Comparison of ENCODE assay signal across 8 cellular contexts in the genomic region with DNA sequence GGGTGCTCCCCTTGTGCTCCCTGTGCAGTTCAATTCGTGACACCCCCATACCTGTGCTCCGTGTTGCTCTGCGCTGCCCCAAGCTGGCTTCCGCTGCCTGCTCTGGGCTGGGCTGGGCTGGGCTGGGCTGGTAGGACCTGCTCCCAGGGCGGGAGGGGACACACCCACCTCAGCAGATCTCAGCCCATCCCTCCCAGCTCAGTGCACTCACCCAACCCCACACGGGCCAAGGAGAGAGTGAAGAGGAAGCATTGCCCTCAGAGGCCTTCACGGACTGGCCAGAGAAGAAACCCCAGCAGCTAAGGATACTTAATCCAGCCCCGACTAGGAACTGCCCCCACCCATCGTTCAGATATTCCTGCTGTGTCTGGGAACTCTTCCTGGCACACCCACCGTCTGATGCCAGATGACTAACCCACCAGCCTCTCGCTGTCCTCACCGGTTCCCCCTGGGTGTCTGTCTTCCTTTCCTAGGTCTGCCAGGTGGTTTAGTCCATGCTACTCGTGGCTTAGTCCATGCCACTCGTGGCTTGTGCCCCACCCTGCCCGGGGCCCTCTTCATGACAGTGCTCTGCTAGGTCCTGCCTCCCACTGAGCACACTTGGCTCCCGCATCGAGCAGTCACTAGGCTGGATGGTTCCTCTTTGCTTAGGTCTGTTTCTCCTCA. TPM values are rescaled to one million over a fixed set of nuclear protein-coding genes. Genes with fewer than 3 reads are reported as not detected.
DNase-seq lines count a peak whose midpoint lies in the region; ATAC-seq and TF ChIP-seq lines count a peak whose summit lies in the region.

Gene LPAR5 (minus strand): TSS at position 104 of the 666 bp plus-strand sequence. CDS start 14,711 bp downstream, outside the sequence.

- TF ChIP-seq EP300 in stomach (IDR thresholded peaks at IDR 0.05) = no peak

- TF ChIP-seq CTCF in hepatocyte (IDR thresholded peaks at IDR 0.05; ENCODE audit: poor library complexity) (no peak), stomach (IDR thresholded peaks at IDR 0.05) (no peak)

- DNase-seq in activated CD4-positive, alpha-beta memory T cell treated with anti-CD3 and anti-CD28 coated beads for 36 hours = peak; percentile 48
- DNase-seq in hepatocyte (ENCODE audit: low spot score) (peak; percentile 61), stomach (peak; percentile 78), NCI-H1930 (lab: John Stamatoyannopoulos, UW) (no peak)

- intact Hi-C loops in activated CD4-positive, alpha-beta memory T cell treated with anti-CD3 and anti-CD28 coated beads for 36 hours (cut with micrococcal nuclease) = no loop called here
- intact Hi-C loops in stomach (cut with DNase I; ENCODE audit: low total_unique reads) = no loop called here

- H3K4me3 Mint-ChIP-seq in activated CD4-positive, alpha-beta memory T cell treated with anti-CD3 and anti-CD28 coated beads for 36 hours = peak within 1 kb of the TSS; percentile 65

- H3K4me2 ChIP-seq in hepatocyte = peak within 1 kb of the TSS; percentile 63

- POLR2A ChIA-PET in activated CD4-positive, alpha-beta memory T cell treated with anti-CD3 and anti-CD28 coated beads for 36 hours (lab: Charles Lee) = interaction anchor here (1.1 to 1.5 kb wide), 2 partner anchors 15 to 117 kb away, joined by 3 to 4 read pairs; partner anchors contain the start of gene MLF2

- H3K4me1 ChIP-seq in hepatocyte (ENCODE audit: insufficient read depth) = peaks cover 34% of the 10 kb centered on the region
- H3K4me1 ChIP-seq in stomach = peaks cover 12 to 57% (median 19%) of the 10 kb centered on the region in 4 donors

- no peaks in the 10 kb centered on the region for H3K9me3 Mint-ChIP-seq in activated CD4-positive, alpha-beta memory T cell treated with anti-CD3 and anti-CD28 coated beads for 36 hours

- ATAC-seq in GM18505 (IDR thresholded peaks at IDR 0.05; ENCODE audit: unreplicated experiment) (no peak), HG03175 (IDR thresholded peaks at IDR 0.05; ENCODE audit: unreplicated experiment) (peak; percentile 43), GM21515 (IDR thresholded peaks at IDR 0.05; ENCODE audit: unreplicated experiment) (no peak), GM18868 (IDR thresholded peaks at IDR 0.05; ENCODE audit: unreplicated experiment) (no peak)

- H4K20me1 ChIP-seq in hepatocyte (ENCODE audit: insufficient read depth, poor library complexity, severe bottlenecking) = no peaks in the 10 kb centered on the region

- 51% methylated on average over 17 of the region's 17 CpGs for WGBS in hepatocyte (ENCODE audit: low lambda C conversion rate, missing lambda C conversion rate)
- WGBS in stomach, 5 donors = 33 to 50% (median 43%) methylated on average over 15 to 17 of the region's 17 CpGs

- peak; percentile 72 for TF ChIP-seq POLR2A in GM18505 (IDR thresholded peaks at IDR 0.05; ENCODE audit: borderline replicate concordance, extremely low read depth, insufficient read depth, insufficient read length)
- TF ChIP-seq POLR2A in stomach (IDR thresholded peaks at IDR 0.05) = no peak

- H3K4me3 ChIP-seq in hepatocyte (no peak within 1 kb of the TSS), stomach (peak within 1 kb of the TSS; percentile 18 to 32 (median 27))

- H3K27me3 Mint-ChIP-seq in activated CD4-positive, alpha-beta memory T cell treated with anti-CD3 and anti-CD28 coated beads for 36 hours = no peaks in the 10 kb centered on the region

- H3K36me3 Mint-ChIP-seq in activated CD4-positive, alpha-beta memory T cell treated with anti-CD3 and anti-CD28 coated beads for 36 hours = peaks cover 2% of the 10 kb centered on the region

- H2AFZ ChIP-seq in hepatocyte = no peak within 1 kb of the TSS

- H3K27ac Mint-ChIP-seq in activated CD4-positive, alpha-beta memory T cell treated with anti-CD3 and anti-CD28 coated beads for 36 hours = peak within 1 kb of the TSS; percentile 82

- H3K36me3 ChIP-seq in hepatocyte (replicated peaks; ENCODE audit: insufficient read depth, low read depth) (no peaks in the 10 kb centered on the region), stomach (no peaks in the 10 kb centered on the region)

- H3K27ac ChIP-seq in hepatocyte (peak within 1 kb of the TSS; percentile 51), stomach (peak within 1 kb of the TSS; percentile 49 to 68 (median 57))

- H3K4me1 Mint-ChIP-seq in activated CD4-positive, alpha-beta memory T cell treated with anti-CD3 and anti-CD28 coated beads for 36 hours (ENCODE audit: low read depth) = peaks cover 40% of the 10 kb centered on the region

- no peaks in the 10 kb centered on the region for H3K79me2 ChIP-seq in hepatocyte

- no peaks in the 10 kb centered on the region for H3K27me3 ChIP-seq in hepatocyte
- peaks cover 0 to 6% (median 0%) of the 10 kb centered on the region in 3 donors for H3K27me3 ChIP-seq in stomach

- H3K9me3 ChIP-seq in hepatocyte (ENCODE audit: low read depth) = no peaks in the 10 kb centered on the region
- no peaks in the 10 kb centered on the region for H3K9me3 ChIP-seq in stomach

- CTCF ChIA-PET in activated CD4-positive, alpha-beta memory T cell treated with anti-CD3 and anti-CD28 coated beads for 36 hours (lab: Charles Lee) = interaction anchor here (1.2 kb wide), 1 partner anchor 16 kb away, joined by 6 read pairs; no protein-coding TSS in a partner anchor

- no peaks in the 10 kb centered on the region for H3K9me2 ChIP-seq in hepatocyte (replicated peaks; ENCODE audit: insufficient read depth)

RNA-seq across cellular contexts. Expression of gene LPAR5, which starts in this region (rescaled TPM):
- total RNA-seq in activated CD4-positive, alpha-beta memory T cell treated with anti-CD3 and anti-CD28 coated beads for 36 hours = 1 to 10 TPM; 4.7 to 4.8 TPM
- 0.60 and 1.0 TPM in 2 replicates for total RNA-seq in hepatocyte
- 0.34 and 2.0 TPM in 2 replicates for polyA plus RNA-seq in hepatocyte
- 10 to 100 TPM in 1 of 5 donors, 1 to 10 TPM in 4; 1.3 to 33.0 (median 5.8) TPM for total RNA-seq in stomach
- 1 to 10 TPM; 2.0 to 5.6 (median 3.5) TPM for polyA plus RNA-seq in stomach

Comparison
In these comparisons a context has a peak if more than half of its experiments do, and no peak if none do; other contexts are left out.
1. DNase-seq: peak in activated CD4-positive, alpha-beta memory T cell treated with anti-CD3 and anti-CD28 coated beads for 36 hours (single experiment), hepatocyte (single experiment) and stomach (single experiment); none in NCI-H1930 (0 of 2).